ENCODE assay signal across 19 cellular contexts in the genomic region with DNA sequence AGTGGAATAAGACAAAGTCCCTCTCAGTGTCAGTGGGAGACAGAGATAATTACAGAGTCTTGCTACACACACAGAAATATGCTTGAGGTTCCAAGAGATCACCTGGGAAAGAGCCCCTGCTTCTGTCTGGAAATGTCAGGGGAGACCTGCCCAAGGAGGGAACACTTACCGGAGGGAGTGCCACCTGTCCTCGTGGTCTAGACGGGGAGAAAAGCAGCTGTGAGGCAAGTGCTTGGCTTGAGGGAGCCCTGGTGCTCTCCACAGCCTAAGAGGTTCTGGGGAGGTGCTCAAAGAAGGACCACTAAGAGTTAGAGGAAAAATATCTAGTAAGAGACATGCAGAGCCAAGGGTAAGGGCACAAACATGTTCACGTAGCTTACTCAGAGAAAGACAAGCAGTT. TPM values are rescaled to one million over a fixed set of nuclear protein-coding genes. Genes with fewer than 3 reads are reported as not detected.
DNase-seq lines count a peak whose midpoint lies in the region; ATAC-seq, FAIRE-seq and TF ChIP-seq lines count a peak whose summit lies in the region.
"Had no signal": no experiment of that assay in that cellular context is flagged by ENCODE, and none has a peak within 500 bp of the region (broad histone marks: within the 10 kb centered on the region; RNA-seq: fewer than 3 reads in every experiment).

No MANE protein-coding gene starts in this region.

- H3K9me3 Mint-ChIP-seq in Calu3 (ENCODE audit: low read depth, unreplicated experiment) (no peaks in the 10 kb centered on the region), astrocyte (ENCODE audit: unreplicated experiment) (no peaks in the 10 kb centered on the region)

- no peaks in the 10 kb centered on the region; the same call in 1 of the 2 replicates for H3K9me1 ChIP-seq in IMR-90 (ENCODE audit: insufficient read depth, low read length)

- H3K9ac ChIP-seq in IMR-90 (ENCODE audit: low read depth, low read length) (no peak overlapping the region; the same call in 1 of the 2 replicates), astrocyte (ENCODE audit: low read length) (no peak overlapping the region)
- H3K9ac ChIP-seq: GM23248 had no signal

- no peak overlapping the region for H4K8ac ChIP-seq in IMR-90 (ENCODE audit: low read depth in 2 of 2, low read length in 2 of 2)

- H3K27ac ChIP-seq in IMR-90 (ENCODE audit: insufficient read depth, low read length) (no peak overlapping the region), astrocyte (ENCODE audit: low read depth, low read length) (no peak overlapping the region)
- H3K27ac ChIP-seq: C4-2B, GM23248 had no signal

- H3K4me3 ChIP-seq in IMR-90 (ENCODE audit: insufficient read depth, low read depth, low read length) (no peak overlapping the region), astrocyte (ENCODE audit: insufficient read depth, low read depth, low read length) (no peak overlapping the region)
- H3K4me3 ChIP-seq: GM23248 had no signal

- H3K9me3 ChIP-seq in IMR-90 (ENCODE audit: control insufficient read depth, insufficient read depth, low read length) (no peaks in the 10 kb centered on the region), astrocyte (ENCODE audit: insufficient read depth, low read depth, low read length) (no peaks in the 10 kb centered on the region)

- TF ChIP-seq RAD21 in IMR-90 (IDR thresholded peaks at IDR 0.05; ENCODE audit: low read length) = no peak

- ATAC-seq in IMR-90 (ENCODE audit: low read depth) = no peak
- ATAC-seq in GM21381 (IDR thresholded peaks at IDR 0.05; ENCODE audit: unreplicated experiment) = no peak
- no peak for ATAC-seq in GM19328 (IDR thresholded peaks at IDR 0.05; ENCODE audit: unreplicated experiment)
- ATAC-seq in GM18519 (IDR thresholded peaks at IDR 0.05; ENCODE audit: low FRiP score, unreplicated experiment) = no peak
- ATAC-seq: PC-3 had no signal

- H3K4me1 Mint-ChIP-seq in Calu3 (ENCODE audit: low read depth, unreplicated experiment) (no peaks in the 10 kb centered on the region), astrocyte (ENCODE audit: low read depth, unreplicated experiment) (peaks cover 25% of the 10 kb centered on the region)

- H3K27me3 Mint-ChIP-seq in Calu3 (ENCODE audit: unreplicated experiment) = no peaks in the 10 kb centered on the region
- no peaks in the 10 kb centered on the region for H3K27me3 Mint-ChIP-seq in astrocyte (ENCODE audit: low read depth, unreplicated experiment)

- H3K27me3 ChIP-seq in IMR-90 (ENCODE audit: control insufficient read depth, insufficient read depth, low read length) (no peaks in the 10 kb centered on the region), astrocyte (ENCODE audit: insufficient read depth, low read length) (no peaks in the 10 kb centered on the region)

- intact Hi-C loops in Calu3 (cut with micrococcal nuclease; ENCODE audit: unreplicated experiment) (no loop called here), IMR-90 (cut with micrococcal nuclease) (loop anchor here (10.0 kb wide), 1 partner anchor 115 kb away; no protein-coding TSS in a partner anchor)

- DNase-seq in Calu3 = no peak
- DNase-seq in IMR-90 = no peak
- no peak for DNase-seq in astrocyte (ENCODE audit: low read depth)
- peak; percentile 53 for DNase-seq in myocyte (ENCODE audit: low read depth)
- no peak for DNase-seq in NK-92 (lab: John Stamatoyannopoulos, UW; ENCODE audit: unreplicated experiment)
- DNase-seq: GM23248; KBM-7; NCI-H1092 treated with DMSO at 0.1 percent for 48 hours; NCI-H1930; NCI-H524; NK-92 treated with Interleukin-12 subunit alpha and Interleukin-12 subunit beta, amount 100 ng/mL, for 24 hours; PC-3; SIG-M5 had no signal

- H3K36me3 ChIP-seq in IMR-90 (ENCODE audit: control insufficient read depth, insufficient read depth, low read length) (no peaks in the 10 kb centered on the region), astrocyte (ENCODE audit: insufficient read depth, low read length) (no peaks in the 10 kb centered on the region)

- in situ Hi-C loops in IMR-90 (cut with MboI; ENCODE audit: low sequenced_read_pairs) = no loop called here

- BruUV-seq in Calu3 (replicated peaks; lab: Mats Ljungman, UMichigan) (no TSS peak), IMR-90 (replicated peaks; lab: Mats Ljungman, UMichigan) (no TSS peak)

- TF ChIP-seq POLR2A in IMR-90 (IDR thresholded peaks at IDR 0.05; ENCODE audit: low read depth, low read length) = no peak

- peak overlapping the region; percentile 33; the same call in 1 of the 2 replicates for H4K91ac ChIP-seq in IMR-90 (ENCODE audit: insufficient read depth, low read depth, low read length)

- H4K5ac ChIP-seq in IMR-90 (ENCODE audit: low read depth, low read length) = no peak overlapping the region; the same call in 1 of the 2 replicates

- TF ChIP-seq CTCF in Calu3 (IDR thresholded peaks at IDR 0.05; ENCODE audit: unreplicated experiment) (no peak), IMR-90 (conservative IDR thresholded peaks at IDR 0.05; ENCODE audit: low read depth, low read length) (no peak), astrocyte (IDR thresholded peaks at IDR 0.05; ENCODE audit: insufficient read depth, low read depth, low read length) (no peak)

- H3K4me1 ChIP-seq in IMR-90 (ENCODE audit: control insufficient read depth, insufficient read depth, low read length) (peaks cover 2% of the 10 kb centered on the region), astrocyte (ENCODE audit: insufficient read depth, low read length) (peaks cover 6% of the 10 kb centered on the region)

- no peak overlapping the region for H3K4ac ChIP-seq in IMR-90 (ENCODE audit: low read depth, low read length)

- dilution Hi-C loops in IMR-90 (cut with HindIII; ENCODE audit: low sequenced_read_pairs, unreplicated experiment) = no loop called here

- H2AFZ ChIP-seq in IMR-90 (replicated peaks; ENCODE audit: low read length, poor library complexity) = peak overlapping the region; percentile 58
- no peak overlapping the region for H2AFZ ChIP-seq in astrocyte (ENCODE audit: low read depth, low read length)
- H2AFZ ChIP-seq: GM23248 had no signal

- H3K4me2 ChIP-seq in IMR-90 (ENCODE audit: low read depth, low read length) = no peak overlapping the region
- no peak overlapping the region for H3K4me2 ChIP-seq in astrocyte (ENCODE audit: low read length)

- H4K20me1 ChIP-seq in IMR-90 (ENCODE audit: insufficient read depth, low read length) (no peaks in the 10 kb centered on the region), astrocyte (ENCODE audit: insufficient read depth, low read length) (no peaks in the 10 kb centered on the region)

- FAIRE-seq in astrocyte (lab: Jason Lieb, UNC) = no peak
- FAIRE-seq: A204.1, GM12891 had no signal

- H3K14ac ChIP-seq in IMR-90 (replicated peaks; ENCODE audit: low read depth, low read length) = no peak overlapping the region

- no peaks in the 10 kb centered on the region for H3K36me3 Mint-ChIP-seq in Calu3 (ENCODE audit: insufficient read depth, unreplicated experiment)
- H3K36me3 Mint-ChIP-seq in astrocyte (ENCODE audit: low read depth, unreplicated experiment) = no peaks in the 10 kb centered on the region

- CTCF ChIA-PET in Calu3 (lab: Charles Lee) = no interaction called here
- CTCF ChIA-PET in IMR-90 (lab: Yijun Ruan, JAX) = no interaction called here

- H2BK15ac ChIP-seq in IMR-90 (ENCODE audit: low read depth, low read length) = no peak overlapping the region

- H2BK5ac ChIP-seq in IMR-90 (ENCODE audit: low read depth, low read length, poor library complexity, severe bottlenecking) = no peak overlapping the region

- H3K27ac Mint-ChIP-seq in Calu3 (ENCODE audit: unreplicated experiment) (peak overlapping the region; percentile 19), astrocyte (ENCODE audit: unreplicated experiment) (peak overlapping the region; percentile 19)

- H2AK5ac ChIP-seq in IMR-90 (ENCODE audit: low read depth, low read length) = peak overlapping the region; percentile 56

- 90% methylated on average over 3 of the region's 4 CpGs; no CpG with 5 or more reads in 1 of the 2 experiments for WGBS in IMR-90 (ENCODE audit: extremely low coverage in 2 of 2, insufficient read length in 1 of 2), 2 experiments

- no peak overlapping the region for H3K23ac ChIP-seq in IMR-90 (ENCODE audit: low read depth, low read length)

- no peak overlapping the region for H3K56ac ChIP-seq in IMR-90 (ENCODE audit: extremely low read depth, insufficient read depth, low read length)

- no peak overlapping the region for H2AK9ac ChIP-seq in IMR-90 (replicated peaks; ENCODE audit: low read depth, low read length, poor library complexity)

- no peaks in the 10 kb centered on the region for H3K79me1 ChIP-seq in IMR-90 (ENCODE audit: low read depth in 1 of 2, low read length in 2 of 2)

- no peaks in the 10 kb centered on the region for H3K79me2 ChIP-seq in astrocyte (ENCODE audit: insufficient read depth, low read length)

- POLR2A ChIA-PET in IMR-90 (lab: Charles Lee; ENCODE audit: unreplicated experiment) = interaction anchor here (0.6 kb wide), 1 partner anchor 298 kb away, joined by 3 read pairs; no protein-coding TSS in a partner anchor

- H3K18ac ChIP-seq in IMR-90 (ENCODE audit: low read depth, low read length) = peak overlapping the region; percentile 16

- H3K4me3 Mint-ChIP-seq in Calu3 (ENCODE audit: low read depth, unreplicated experiment) = no peak overlapping the region
- H3K4me3 Mint-ChIP-seq in astrocyte (ENCODE audit: unreplicated experiment) = no peak overlapping the region

- H2BK120ac ChIP-seq in IMR-90 (ENCODE audit: low read depth, low read length) = peak overlapping the region; percentile 33; the same call in 1 of the 2 replicates

- 0 out of 2 replicates have a peak overlapping the region, but pooled peaks have one; percentile 1 for H2BK20ac ChIP-seq in IMR-90 (ENCODE audit: low read depth, low read length)

TF ChIP-seq in IMR-90, 13 proteins besides CTCF, POLR2A, EP300 and RAD21 (continues in another document):
- TF ChIP-seq MAFK (IDR thresholded peaks at IDR 0.05; ENCODE audit: low read depth, low read length) = no peak
- TF ChIP-seq RCOR1 (IDR thresholded peaks at IDR 0.05; ENCODE audit: insufficient replicate concordance, low read length) = no peak
- TF ChIP-seq CHD1 (IDR thresholded peaks at IDR 0.05; ENCODE audit: low read depth, low read length) = no peak
- TF ChIP-seq, protein P1, sequence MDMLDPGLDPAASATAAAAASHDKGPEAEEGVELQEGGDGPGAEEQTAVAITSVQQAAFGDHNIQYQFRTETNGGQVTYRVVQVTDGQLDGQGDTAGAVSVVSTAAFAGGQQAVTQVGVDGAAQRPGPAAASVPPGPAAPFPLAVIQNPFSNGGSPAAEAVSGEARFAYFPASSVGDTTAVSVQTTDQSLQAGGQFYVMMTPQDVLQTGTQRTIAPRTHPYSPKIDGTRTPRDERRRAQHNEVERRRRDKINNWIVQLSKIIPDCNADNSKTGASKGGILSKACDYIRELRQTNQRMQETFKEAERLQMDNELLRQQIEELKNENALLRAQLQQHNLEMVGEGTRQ (IDR thresholded peaks at IDR 0.05; ENCODE audit: low read depth, low read length) = no peak
- no peak for TF ChIP-seq RFX5 (IDR thresholded peaks at IDR 0.05; ENCODE audit: low read depth, low read length)
- no peak for TF ChIP-seq NFE2L2 (IDR thresholded peaks at IDR 0.05; ENCODE audit: low read depth, low read length)

RNA-seq across cellular contexts. Expression of gene GNPNAT1, which starts 38.1 kb away (rescaled TPM):
- total RNA-seq in Calu3 (2022) = 31.4 and 35.8 TPM in 2 replicates
- 19.4 and 43.9 TPM in 2 replicates for total RNA-seq in IMR-90 (2012; rRNA removed)
- 22.6 and 30.5 TPM in 2 replicates for polyA plus RNA-seq in IMR-90 (2012; rRNA removed)
- 16.7 and 17.6 TPM in 2 replicates for polyA plus RNA-seq in IMR-90 (2012; cell fraction: cytosol; rRNA removed)
- polyA plus RNA-seq in IMR-90 (2012; cell fraction: nucleus; rRNA removed; ENCODE audit: low replicate concordance) = 5.9 and 10.6 TPM in 2 replicates
- total RNA-seq in astrocyte = 32.4 and 37.7 TPM in 2 replicates
- 16.5 and 18.5 TPM in 2 replicates for total RNA-seq in myocyte
- 15.9 TPM for polyA plus RNA-seq in myocyte (2012)
